ENCODE assay signal across 31 cellular contexts in genomic region chr6:153412519-153412918, GRCh38.
"Had no signal": no experiment of that assay in that cellular context is flagged by ENCODE, and none has a peak within 500 bp of the region (broad histone marks: within the 10 kb centered on the region; RNA-seq: fewer than 3 reads in every experiment).

No MANE protein-coding gene starts in this region.

- ATAC-seq: activated CD8-positive, alpha-beta T cell treated with anti-CD3 and anti-CD28 coated beads for 36 hours; activated naive CD4-positive, alpha-beta T cell treated with anti-CD3 and anti-CD28 coated beads, Interleukin-2, amount 50 U/mL, for 72 hours; activated T-cell treated with anti-CD3 and anti-CD28 coated beads, Interleukin-2, amount 50 U/mL, for 4 hours; activated T-cell treated with anti-CD3 and anti-CD28 coated beads, Interleukin-2, amount 50 U/mL, for 72 hours; activated T-helper 17 cell treated with anti-CD3 and anti-CD28 coated beads, Interleukin-2, amount 50 U/mL, for 72 hours; body of pancreas had no signal

- H3K36me3 ChIP-seq: adrenal gland, brain microvascular endothelial cell, breast epithelium had no signal

- DNase-seq: activated B cell treated with CpG ODN at 0.5 μM for 24 hours; activated CD4-positive, alpha-beta memory T cell treated with anti-CD3 and anti-CD28 coated beads for 36 hours; activated CD4-positive, alpha-beta T cell treated with anti-CD3 and anti-CD28 coated beads for 4 hours; activated CD4-positive, alpha-beta T cell treated with anti-CD3 and anti-CD28 coated beads, Interleukin-2, amount 10 ng/mL, durations not matched to agents 24 days and 14 days; activated CD4-positive, alpha-beta T cell treated with anti-CD3 and anti-CD28 coated beads, Interleukin-2, amount 50 U/mL, for 1 hour; activated CD4-positive, alpha-beta T cell treated with anti-CD3 and anti-CD28 coated beads, Interleukin-2, amount 50 U/mL, for 4 hours; activated CD4-positive, CD25-positive, alpha-beta regulatory T cell treated with anti-CD3 and anti-CD28 coated beads, Interleukin-2, amount 50 U/mL, for 72 hours; activated CD8-positive, alpha-beta memory T cell treated with anti-CD3 and anti-CD28 coated beads, Interleukin-2, amount 50 U/mL, for 4 hours; activated CD8-positive, alpha-beta T cell treated with anti-CD3 and anti-CD28 coated beads for 36 hours; activated effector memory CD4-positive, alpha-beta T cell treated with anti-CD3 and anti-CD28 coated beads, Interleukin-2, amount 50 U/mL, for 16 hours; activated gamma-delta T cell treated with Interleukin-2 at 50 U/mL for 16 hours; activated naive CD4-positive, alpha-beta T cell; activated naive CD4-positive, alpha-beta T cell treated with anti-CD3 and anti-CD28 coated beads for 36 hours; activated naive CD4-positive, alpha-beta T cell treated with anti-CD3 and anti-CD28 coated beads, Interleukin-2, amount 50 U/mL, for 16 hours; activated naive CD8-positive, alpha-beta T cell treated with anti-CD3 and anti-CD28 coated beads for 36 hours; activated T-cell treated with anti-CD3 and anti-CD28 coated beads for 4 hours; activated T-cell treated with anti-CD3 and anti-CD28 coated beads, Interleukin-2, amount 50 U/mL, for 1 hour; activated T-cell treated with anti-CD3 and anti-CD28 coated beads, Interleukin-2, amount 50 U/mL, for 4 hours; activated T-cell treated with anti-CD3 and anti-CD28 coated beads, Interleukin-2, amount 50 U/mL, for 72 hours; adrenal gland; amniotic stem cell; aorta; body of pancreas; brain microvascular endothelial cell; central memory CD4-positive, alpha-beta T cell; T-helper 2 cell; T-helper 9 cell had no signal

- H3K9me3 ChIP-seq: adrenal gland had no signal

- H3K27me3 ChIP-seq: adrenal gland, body of pancreas, brain microvascular endothelial cell, breast epithelium had no signal

- H3K27ac ChIP-seq: adrenal gland, body of pancreas, brain microvascular endothelial cell, breast epithelium, VCaP had no signal

- H3K4me1 ChIP-seq: adrenal gland, body of pancreas, breast epithelium had no signal

- H3K4me3 ChIP-seq: adrenal gland, body of pancreas, breast epithelium had no signal
